In genomic region chr16:81737885-81738536, GRCh38 we compare ENCODE assay signal across 1 cellular context.
A peak's percentile ranks its signal among the peaks of the same experiment; 100 is the strongest.
TF ChIP-seq lines count a peak whose summit lies in the region.

No MANE protein-coding gene starts in this region.

TF ChIP-seq in K562, 482 proteins besides CTCF, POLR2A, EP300 and RAD21 (continued from another document and continues in another):
- TF ChIP-seq, protein P1, sequence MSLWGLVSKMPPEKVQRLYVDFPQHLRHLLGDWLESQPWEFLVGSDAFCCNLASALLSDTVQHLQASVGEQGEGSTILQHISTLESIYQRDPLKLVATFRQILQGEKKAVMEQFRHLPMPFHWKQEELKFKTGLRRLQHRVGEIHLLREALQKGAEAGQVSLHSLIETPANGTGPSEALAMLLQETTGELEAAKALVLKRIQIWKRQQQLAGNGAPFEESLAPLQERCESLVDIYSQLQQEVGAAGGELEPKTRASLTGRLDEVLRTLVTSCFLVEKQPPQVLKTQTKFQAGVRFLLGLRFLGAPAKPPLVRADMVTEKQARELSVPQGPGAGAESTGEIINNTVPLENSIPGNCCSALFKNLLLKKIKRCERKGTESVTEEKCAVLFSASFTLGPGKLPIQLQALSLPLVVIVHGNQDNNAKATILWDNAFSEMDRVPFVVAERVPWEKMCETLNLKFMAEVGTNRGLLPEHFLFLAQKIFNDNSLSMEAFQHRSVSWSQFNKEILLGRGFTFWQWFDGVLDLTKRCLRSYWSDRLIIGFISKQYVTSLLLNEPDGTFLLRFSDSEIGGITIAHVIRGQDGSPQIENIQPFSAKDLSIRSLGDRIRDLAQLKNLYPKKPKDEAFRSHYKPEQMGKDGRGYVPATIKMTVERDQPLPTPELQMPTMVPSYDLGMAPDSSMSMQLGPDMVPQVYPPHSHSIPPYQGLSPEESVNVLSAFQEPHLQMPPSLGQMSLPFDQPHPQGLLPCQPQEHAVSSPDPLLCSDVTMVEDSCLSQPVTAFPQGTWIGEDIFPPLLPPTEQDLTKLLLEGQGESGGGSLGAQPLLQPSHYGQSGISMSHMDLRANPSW (CRISPR knock-in tag; IDR thresholded peaks at IDR 0.05) = no peak
- TF ChIP-seq PCBP1 (IDR thresholded peaks at IDR 0.05; ENCODE audit: low read depth, low read length, poor library complexity, severe bottlenecking) (no peak), TAF15 (IDR thresholded peaks at IDR 0.05; ENCODE audit: low read depth, low read length) (no peak), RCOR1 (IDR thresholded peaks at IDR 0.05; ENCODE audit: borderline replicate concordance in 1 of 2, low read depth in 2 of 2, low read length in 2 of 2) (peak in 1 of 2 experiments; percentile 72; a peak in 1 of 4 replicates), FOSL1 (tag; conservative IDR thresholded peaks at IDR 0.05) (no peak), ETS2 (tag; IDR thresholded peaks at IDR 0.05; ENCODE audit: borderline replicate concordance, poor library complexity, severe bottlenecking) (no peak), CAMTA2 (CRISPR knock-in tag; conservative IDR thresholded peaks at IDR 0.05) (no peak), JUN (IDR thresholded peaks at IDR 0.05; ENCODE audit: borderline replicate concordance, low read depth, low read length) (no peak), JUN (CRISPR knock-in tag; IDR thresholded peaks at IDR 0.05; ENCODE audit: borderline replicate concordance) (no peak), MTA1 (IDR thresholded peaks at IDR 0.05; ENCODE audit: borderline replicate concordance) (no peak; the same call in 1 of the 2 replicates), PURB (CRISPR knock-in tag; IDR thresholded peaks at IDR 0.05; ENCODE audit: low read depth) (no peak; the same call in 1 of the 2 replicates), NR2C1 (IDR thresholded peaks at IDR 0.05) (no peak), NR2C1 (tag; IDR thresholded peaks at IDR 0.05) (no peak), EZH2 (IDR thresholded peaks at IDR 0.05; ENCODE audit: borderline replicate concordance, low read depth, low read length) (no peak), ELF2 (CRISPR knock-in tag; IDR thresholded peaks at IDR 0.05) (no peak), FOXJ3 (CRISPR knock-in tag; IDR thresholded peaks at IDR 0.05) (no peak), CBX1 (IDR thresholded peaks at IDR 0.05; ENCODE audit: low read depth) (no peak), HEY1 (CRISPR knock-in tag; IDR thresholded peaks at IDR 0.05; ENCODE audit: borderline replicate concordance) (no peak), SMARCE1 (IDR thresholded peaks at IDR 0.05) (no peak), MAX (CRISPR knock-in tag; IDR thresholded peaks at IDR 0.05) (no peak), ZNF232 (CRISPR knock-in tag; IDR thresholded peaks at IDR 0.05) (no peak), PRDM10 (IDR thresholded peaks at IDR 0.05; ENCODE audit: partially characterized antibody) (no peak), FOXK1 (CRISPR knock-in tag; IDR thresholded peaks at IDR 0.05; ENCODE audit: borderline replicate concordance) (no peak), SFPQ (IDR thresholded peaks at IDR 0.05; ENCODE audit: low read depth, low read length) (no peak), CCAR2 (IDR thresholded peaks at IDR 0.05; ENCODE audit: low read depth, low read length) (no peak), XRCC4 (IDR thresholded peaks at IDR 0.05; ENCODE audit: extremely low read depth, insufficient read depth, insufficient read length) (no peak), ZNF444 (CRISPR knock-in tag; IDR thresholded peaks at IDR 0.05) (peak; percentile 82), GABPA (tag; conservative IDR thresholded peaks at IDR 0.05; ENCODE audit: low read depth) (no peak), POLR2G (IDR thresholded peaks at IDR 0.05; ENCODE audit: low read depth, low read length) (no peak), ZNF77 (CRISPR knock-in tag; IDR thresholded peaks at IDR 0.05) (no peak), ZZZ3 (IDR thresholded peaks at IDR 0.05) (no peak), TCF3 (CRISPR knock-in tag; IDR thresholded peaks at IDR 0.05) (peak; percentile 13; the same call in 1 of the 2 replicates), SMARCB1 (IDR thresholded peaks at IDR 0.05; ENCODE audit: insufficient read length, low read depth) (no peak), TEAD1 (CRISPR knock-in tag; IDR thresholded peaks at IDR 0.05) (peak in 1 of 2 experiments; percentile 56; a peak in 1 of 4 replicates)
- TF ChIP-seq, protein P2, sequence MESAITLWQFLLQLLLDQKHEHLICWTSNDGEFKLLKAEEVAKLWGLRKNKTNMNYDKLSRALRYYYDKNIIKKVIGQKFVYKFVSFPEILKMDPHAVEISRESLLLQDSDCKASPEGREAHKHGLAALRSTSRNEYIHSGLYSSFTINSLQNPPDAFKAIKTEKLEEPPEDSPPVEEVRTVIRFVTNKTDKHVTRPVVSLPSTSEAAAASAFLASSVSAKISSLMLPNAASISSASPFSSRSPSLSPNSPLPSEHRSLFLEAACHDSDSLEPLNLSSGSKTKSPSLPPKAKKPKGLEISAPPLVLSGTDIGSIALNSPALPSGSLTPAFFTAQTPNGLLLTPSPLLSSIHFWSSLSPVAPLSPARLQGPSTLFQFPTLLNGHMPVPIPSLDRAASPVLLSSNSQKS (CRISPR knock-in tag; IDR thresholded peaks at IDR 0.05) = no peak
- TF ChIP-seq, protein P3, sequence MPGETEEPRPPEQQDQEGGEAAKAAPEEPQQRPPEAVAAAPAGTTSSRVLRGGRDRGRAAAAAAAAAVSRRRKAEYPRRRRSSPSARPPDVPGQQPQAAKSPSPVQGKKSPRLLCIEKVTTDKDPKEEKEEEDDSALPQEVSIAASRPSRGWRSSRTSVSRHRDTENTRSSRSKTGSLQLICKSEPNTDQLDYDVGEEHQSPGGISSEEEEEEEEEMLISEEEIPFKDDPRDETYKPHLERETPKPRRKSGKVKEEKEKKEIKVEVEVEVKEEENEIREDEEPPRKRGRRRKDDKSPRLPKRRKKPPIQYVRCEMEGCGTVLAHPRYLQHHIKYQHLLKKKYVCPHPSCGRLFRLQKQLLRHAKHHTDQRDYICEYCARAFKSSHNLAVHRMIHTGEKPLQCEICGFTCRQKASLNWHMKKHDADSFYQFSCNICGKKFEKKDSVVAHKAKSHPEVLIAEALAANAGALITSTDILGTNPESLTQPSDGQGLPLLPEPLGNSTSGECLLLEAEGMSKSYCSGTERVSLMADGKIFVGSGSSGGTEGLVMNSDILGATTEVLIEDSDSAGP (CRISPR knock-in tag; IDR thresholded peaks at IDR 0.05) = no peak
- TF ChIP-seq, protein P4, sequence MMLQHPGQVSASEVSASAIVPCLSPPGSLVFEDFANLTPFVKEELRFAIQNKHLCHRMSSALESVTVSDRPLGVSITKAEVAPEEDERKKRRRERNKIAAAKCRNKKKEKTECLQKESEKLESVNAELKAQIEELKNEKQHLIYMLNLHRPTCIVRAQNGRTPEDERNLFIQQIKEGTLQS (IDR thresholded peaks at IDR 0.05) = no peak
- TF ChIP-seq, protein P4 (CRISPR knock-in tag; conservative IDR thresholded peaks at IDR 0.05) = no peak; the same call in 1 of the 2 replicates
- TF ChIP-seq, protein P5, sequence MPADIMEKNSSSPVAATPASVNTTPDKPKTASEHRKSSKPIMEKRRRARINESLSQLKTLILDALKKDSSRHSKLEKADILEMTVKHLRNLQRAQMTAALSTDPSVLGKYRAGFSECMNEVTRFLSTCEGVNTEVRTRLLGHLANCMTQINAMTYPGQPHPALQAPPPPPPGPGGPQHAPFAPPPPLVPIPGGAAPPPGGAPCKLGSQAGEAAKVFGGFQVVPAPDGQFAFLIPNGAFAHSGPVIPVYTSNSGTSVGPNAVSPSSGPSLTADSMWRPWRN (IDR thresholded peaks at IDR 0.05; ENCODE audit: low read depth) = no peak
- TF ChIP-seq, protein P6, sequence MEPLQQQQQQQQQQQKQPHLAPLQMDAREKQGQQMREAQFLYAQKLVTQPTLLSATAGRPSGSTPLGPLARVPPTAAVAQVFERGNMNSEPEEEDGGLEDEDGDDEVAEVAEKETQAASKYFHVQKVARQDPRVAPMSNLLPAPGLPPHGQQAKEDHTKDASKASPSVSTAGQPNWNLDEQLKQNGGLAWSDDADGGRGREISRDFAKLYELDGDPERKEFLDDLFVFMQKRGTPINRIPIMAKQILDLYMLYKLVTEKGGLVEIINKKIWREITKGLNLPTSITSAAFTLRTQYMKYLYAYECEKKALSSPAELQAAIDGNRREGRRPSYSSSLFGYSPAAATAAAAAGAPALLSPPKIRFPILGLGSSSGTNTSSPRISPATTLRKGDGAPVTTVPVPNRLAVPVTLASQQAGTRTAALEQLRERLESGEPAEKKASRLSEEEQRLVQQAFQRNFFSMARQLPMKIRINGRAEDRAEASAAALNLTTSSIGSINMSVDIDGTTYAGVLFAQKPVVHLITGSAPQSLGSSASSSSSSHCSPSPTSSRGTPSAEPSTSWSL (CRISPR knock-in tag; IDR thresholded peaks at IDR 0.05; ENCODE audit: borderline replicate concordance) = no peak
